10 cellular contexts compared by ENCODE assay signal in genomic region chrX:45517090-45517973, GRCh38.
A peak's percentile ranks its signal among the peaks of the same experiment; 100 is the strongest.
DNase-seq lines count a peak whose midpoint lies in the region; ATAC-seq, FAIRE-seq and TF ChIP-seq lines count a peak whose summit lies in the region.
"Had no signal": no experiment of that assay in that cellular context is flagged by ENCODE, and none has a peak within 500 bp of the region (broad histone marks: within the 10 kb centered on the region; RNA-seq: fewer than 3 reads in every experiment).

No MANE protein-coding gene starts in this region.

- CTCF ChIA-PET in mammary epithelial cell (lab: Charles Lee; ENCODE audit: low non-redundant PET): no interaction called here

- H4K20me1 ChIP-seq in mammary epithelial cell (ENCODE audit: insufficient read depth, low read length): no peaks in the 10 kb centered on the region

- peak overlapping the region; percentile 44 for H2AFZ ChIP-seq in mammary epithelial cell (ENCODE audit: low read depth, low read length)

- BruUV-seq in mammary epithelial cell (replicated peaks; lab: Mats Ljungman, UMichigan): no TSS peak

- no peak overlapping the region for H3K4me3 Mint-ChIP-seq in mesothelial cell of epicardium

- H3K4me1 Mint-ChIP-seq in mesothelial cell of epicardium: peaks cover 26% of the 10 kb centered on the region

- H3K4me3 ChIP-seq in mammary epithelial cell (replicated peaks in 1 of 3; ENCODE audit: insufficient read depth in 1 of 3, low read depth in 2 of 3, low read length in 3 of 3) (no peak overlapping the region), colonic mucosa (no peak overlapping the region), left lung (no peak overlapping the region)

- no peaks in the 10 kb centered on the region for H3K36me3 Mint-ChIP-seq in mesothelial cell of epicardium

- no peaks in the 10 kb centered on the region for H3K27me3 Mint-ChIP-seq in mesothelial cell of epicardium (ENCODE audit: low read depth)

- peaks cover 33% of the 10 kb centered on the region for H3K4me1 ChIP-seq in mammary epithelial cell (ENCODE audit: insufficient read depth, low read length)
- H3K4me1 ChIP-seq in colonic mucosa: no peaks in the 10 kb centered on the region
- no peaks in the 10 kb centered on the region for H3K4me1 ChIP-seq in left lung

- FAIRE-seq in HTR-8/SVneo (lab: Jason Lieb, UNC): no peak

- no peak overlapping the region for H3K9ac ChIP-seq in mammary epithelial cell (ENCODE audit: insufficient read depth, low read length)
- H3K9ac ChIP-seq in colonic mucosa (ENCODE audit: low read depth in 2 of 2, low read length in 2 of 2): no peak overlapping the region

- DNase-seq in AG20443 (ENCODE audit: low spot score) (peak; percentile 23), HTR-8/SVneo (ENCODE audit: insufficient read length, low spot score) (peak; percentile 12), mammary epithelial cell (peak; percentile 70), mesothelial cell of epicardium (ENCODE audit: low spot score in 2 of 2, unreplicated experiment in 2 of 2) (no peak), colonic mucosa (no peak), epidermal melanocyte (ENCODE audit: insufficient read length, low spot score) (no peak), ecto neural progenitor cell (ENCODE audit: low spot score) (no peak), left lung (no peak)
- DNase-seq: activated effector memory CD4-positive, alpha-beta T cell treated with Interleukin-2 at 50 U/mL for 16 hours; WERI-Rb-1 had no signal

- intact Hi-C loops in mammary epithelial cell (cut with micrococcal nuclease) (loop anchor here (5.0 to 10.0 kb wide), 2 partner anchors 80 to 747 kb away; no protein-coding TSS in a partner anchor), colonic mucosa (cut with DNase I) (loop anchor here (10.0 kb wide), 1 partner anchor 267 kb away; no protein-coding TSS in a partner anchor), left lung (cut with DNase I) (loop anchor here in 1 of 2 donors (10.0 kb wide), 1 partner anchor 237 kb away; no protein-coding TSS in a partner anchor)

- no peak for TF ChIP-seq CTCF in mammary epithelial cell (conservative IDR thresholded peaks at IDR 0.05 in 1 of 2, IDR thresholded peaks at IDR 0.05 in 1 of 2; ENCODE audit: extremely low read depth in 1 of 2, insufficient read depth in 1 of 2, low read depth in 1 of 2, low read length in 2 of 2)
- no peak for TF ChIP-seq CTCF in mesothelial cell of epicardium (IDR thresholded peaks at IDR 0.05; ENCODE audit: unreplicated experiment)
- TF ChIP-seq CTCF in colonic mucosa (IDR thresholded peaks at IDR 0.05): no peak
- TF ChIP-seq CTCF in left lung (IDR thresholded peaks at IDR 0.05): no peak

- H3K36me3 ChIP-seq in mammary epithelial cell (ENCODE audit: insufficient read depth, low read length) (no peaks in the 10 kb centered on the region), colonic mucosa (no peaks in the 10 kb centered on the region), left lung (no peaks in the 10 kb centered on the region)
- H3K36me3 ChIP-seq: WERI-Rb-1 had no signal

- H3K27ac ChIP-seq in mammary epithelial cell (ENCODE audit: insufficient read depth, low read depth, low read length): peak overlapping the region; percentile 93
- no peak overlapping the region for H3K27ac ChIP-seq in colonic mucosa
- no peak overlapping the region for H3K27ac ChIP-seq in left lung
- H3K27ac ChIP-seq: WERI-Rb-1 had no signal

- peak overlapping the region; percentile 27 for H3K27ac Mint-ChIP-seq in mesothelial cell of epicardium

- H3K9me3 ChIP-seq in mammary epithelial cell (replicated peaks; ENCODE audit: insufficient read depth, low read length): no peaks in the 10 kb centered on the region
- no peaks in the 10 kb centered on the region for H3K9me3 ChIP-seq in colonic mucosa
- no peaks in the 10 kb centered on the region for H3K9me3 ChIP-seq in left lung

- H3K9me3 Mint-ChIP-seq in mesothelial cell of epicardium: peaks cover 13% of the 10 kb centered on the region

- 70% methylated on average over 5 of the region's 5 CpGs for WGBS in mammary epithelial cell (ENCODE audit: low coverage, missing lambda C conversion rate)

- no peaks in the 10 kb centered on the region for H3K79me2 ChIP-seq in mammary epithelial cell (ENCODE audit: insufficient read depth, low read length)

- H3K27me3 ChIP-seq in mammary epithelial cell (ENCODE audit: insufficient read depth, low read length): no peaks in the 10 kb centered on the region
- no peaks in the 10 kb centered on the region for H3K27me3 ChIP-seq in colonic mucosa
- H3K27me3 ChIP-seq in left lung: peaks cover 0 to 4% of the 10 kb centered on the region in 2 donors

- dilution Hi-C loops in mammary epithelial cell (cut with HindIII; ENCODE audit: low sequenced_read_pairs): no loop called here

- in situ Hi-C loops in mammary epithelial cell (cut with MboI; ENCODE audit: low sequenced_read_pairs in 2 of 2): loop anchor here (10.0 to 25.0 kb wide), 3 partner anchors 193 to 870 kb away; no protein-coding TSS in a partner anchor

- H3K4me2 ChIP-seq in mammary epithelial cell (ENCODE audit: insufficient read depth, low read depth, low read length): peak overlapping the region; percentile 22

- ATAC-seq in left lung: no peak

Comparison
In these comparisons a context has a peak if more than half of its experiments do, and no peak if none do; other contexts are left out.
1. DNase-seq: peak in AG20443 (single experiment), HTR-8/SVneo (single experiment) and mammary epithelial cell (single experiment); none in mesothelial cell of epicardium (0 of 2), colonic mucosa (single experiment), epidermal melanocyte (single experiment), ecto neural progenitor cell (single experiment) and left lung (0 of 2).